Comparison of ENCODE assay signal across 8 cellular contexts in the genomic region with DNA sequence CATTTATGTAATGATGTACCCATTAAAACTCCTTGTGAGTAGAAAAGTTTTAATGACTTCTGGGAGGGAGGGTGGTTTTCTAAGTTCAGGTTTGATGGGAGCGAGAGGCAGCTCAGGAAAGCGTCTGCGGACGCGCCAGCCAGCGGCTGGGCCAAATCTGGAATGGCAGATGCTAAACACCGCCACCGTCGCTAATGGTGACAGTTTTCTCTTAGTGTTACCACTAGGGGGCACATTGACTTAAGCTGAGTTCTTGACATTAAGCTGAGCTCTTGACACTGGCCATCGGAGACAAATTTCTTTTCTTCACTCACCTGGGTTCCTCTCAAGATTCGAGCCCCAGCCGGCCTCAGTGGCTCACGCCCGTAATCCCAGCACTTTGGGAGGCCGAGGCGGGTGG. TPM values are rescaled to one million over a fixed set of nuclear protein-coding genes. Genes with fewer than 3 reads are reported as not detected.
DNase-seq lines count a peak whose midpoint lies in the region; ATAC-seq and TF ChIP-seq lines count a peak whose summit lies in the region.

No MANE protein-coding gene starts in this region.

- H3K36me3 ChIP-seq in OCI-LY3 (replicated peaks; ENCODE audit: low read depth, low read length): no peaks in the 10 kb centered on the region

- H3K4me1 Mint-ChIP-seq in T-helper 2 cell treated with Interferon-gamma antibody and Interleukin-4, amounts not matched to agents 5 μg/mL and 100 μg/mL, for 36 hours (ENCODE audit: low read depth): no peaks in the 10 kb centered on the region

- H3K27me3 Mint-ChIP-seq in T-helper 2 cell treated with Interferon-gamma antibody and Interleukin-4, amounts not matched to agents 5 μg/mL and 100 μg/mL, for 36 hours (ENCODE audit: low read depth): no peaks in the 10 kb centered on the region

- H3K4me2 ChIP-seq in OCI-LY3 (ENCODE audit: low read length): no peak overlapping the region

- H3K9me3 ChIP-seq in OCI-LY3 (ENCODE audit: insufficient read depth, low read length): no peaks in the 10 kb centered on the region

- no peaks in the 10 kb centered on the region for H3K9me3 Mint-ChIP-seq in T-helper 2 cell treated with Interferon-gamma antibody and Interleukin-4, amounts not matched to agents 5 μg/mL and 100 μg/mL, for 36 hours

- no peaks in the 10 kb centered on the region for H3K79me2 ChIP-seq in OCI-LY3 (ENCODE audit: low read length)

- ATAC-seq in sciatic nerve: peak; percentile 46

- intact Hi-C loops in sciatic nerve (cut with DNase I): no loop called here

- no peak overlapping the region for H3K27ac ChIP-seq in OCI-LY3 (ENCODE audit: low read length)

- no peak overlapping the region for H2AFZ ChIP-seq in OCI-LY3 (ENCODE audit: low read depth, low read length)

- no peaks in the 10 kb centered on the region for H4K20me1 ChIP-seq in OCI-LY3 (ENCODE audit: insufficient read depth, low read length)

- peaks cover 2% of the 10 kb centered on the region for H3K36me3 Mint-ChIP-seq in T-helper 2 cell treated with Interferon-gamma antibody and Interleukin-4, amounts not matched to agents 5 μg/mL and 100 μg/mL, for 36 hours (ENCODE audit: low read depth)

- no peak overlapping the region for H3K27ac Mint-ChIP-seq in T-helper 2 cell treated with Interferon-gamma antibody and Interleukin-4, amounts not matched to agents 5 μg/mL and 100 μg/mL, for 36 hours

- no peak overlapping the region for H3K4me3 ChIP-seq in OCI-LY3 (ENCODE audit: low read length)
- H3K4me3 ChIP-seq in epithelial cell of proximal tubule (ENCODE audit: low read depth, low read length): no peak overlapping the region

- no peaks in the 10 kb centered on the region for H3K27me3 ChIP-seq in OCI-LY3 (ENCODE audit: low read depth, low read length)

- DNase-seq in activated T-cell treated with anti-CD3 and anti-CD28 coated beads for 48 hours (ENCODE audit: low read depth) (peak; percentile 8), activated T-cell treated with anti-CD3 and anti-CD28 coated beads for 4 hours (no peak), epithelial cell of proximal tubule (ENCODE audit: low read depth) (no peak), sciatic nerve (ENCODE audit: low spot score) (no peak), NCI-H226 (no peak), HK-2 (ENCODE audit: unreplicated experiment) (no peak)
- DNase-seq in T-helper 2 cell treated with Interferon-gamma antibody and Interleukin-4, amounts not matched to agents 5 μg/mL and 100 μg/mL, for 36 hours (ENCODE audit: low spot score): no peak

- no peaks in the 10 kb centered on the region for H3K4me1 ChIP-seq in OCI-LY3 (ENCODE audit: low read length)

- H3K4me3 Mint-ChIP-seq in T-helper 2 cell treated with Interferon-gamma antibody and Interleukin-4, amounts not matched to agents 5 μg/mL and 100 μg/mL, for 36 hours: no peak overlapping the region

- H3K9ac ChIP-seq in OCI-LY3 (ENCODE audit: low read length): no peak overlapping the region

- TF ChIP-seq CTCF in OCI-LY3 (IDR thresholded peaks at IDR 0.05; ENCODE audit: low read depth, low read length) (peak; percentile 46), epithelial cell of proximal tubule (conservative IDR thresholded peaks at IDR 0.05; ENCODE audit: low read depth, low read length) (peak; percentile 48)

RNA-seq across cellular contexts. Expression of a gene that starts 6.7 kb away (rescaled TPM):
- total RNA-seq in epithelial cell of proximal tubule (0.87 and 1.7 TPM in 2 replicates), sciatic nerve (11.1 TPM)

RNA-seq across cellular contexts. Expression of a gene that starts 33.6 kb away (rescaled TPM):
- total RNA-seq in epithelial cell of proximal tubule (18.1 and 23.5 TPM in 2 replicates), sciatic nerve (17.7 TPM)

RNA-seq across cellular contexts. Expression of a gene that starts 34.1 kb away (rescaled TPM):
- total RNA-seq in epithelial cell of proximal tubule (5.9 and 18.2 TPM in 2 replicates), sciatic nerve (15.7 TPM)

RNA-seq across cellular contexts. Expression of a gene that starts 44.9 kb away (rescaled TPM):
- total RNA-seq in epithelial cell of proximal tubule (0.36 and 0.46 TPM in 2 replicates), sciatic nerve (13.0 TPM)
